ENCODE assay signal across 21 cellular contexts in genomic region chr12:122459211-122459610, GRCh38. TPM values are rescaled to one million over a fixed set of nuclear protein-coding genes. Genes with fewer than 3 reads are reported as not detected.
A peak's percentile ranks its signal among the peaks of the same experiment; 100 is the strongest.
DNase-seq lines count a peak whose midpoint lies in the region; ATAC-seq and TF ChIP-seq lines count a peak whose summit lies in the region.
"Had no signal": no experiment of that assay in that cellular context is flagged by ENCODE, and none has a peak within 500 bp of the region (broad histone marks: within the 10 kb centered on the region; RNA-seq: fewer than 3 reads in every experiment).

No MANE protein-coding gene starts in this region.

- H3K27me3 ChIP-seq in kidney epithelial cell (ENCODE audit: control insufficient read depth, insufficient read depth, low read length) (no peaks in the 10 kb centered on the region), sigmoid colon (no peaks in the 10 kb centered on the region)
- H3K27me3 ChIP-seq: SJSA1, vagina had no signal

- no peak for TF ChIP-seq EP300 in sigmoid colon (IDR thresholded peaks at IDR 0.05)

- H3K27me3 Mint-ChIP-seq in type B pancreatic cell, result no peaks in the 10 kb centered on the region
- H3K27me3 Mint-ChIP-seq: activated naive CD8-positive, alpha-beta T cell treated with anti-CD3 and anti-CD28 coated beads, Interleukin-2, amount 50 U/mL, for 24 hours had no signal

- H3K4me1 ChIP-seq in sigmoid colon, result no peaks in the 10 kb centered on the region
- H3K4me1 ChIP-seq: vagina had no signal

- no peaks in the 10 kb centered on the region for H3K36me3 ChIP-seq in kidney epithelial cell (ENCODE audit: control insufficient read depth, insufficient read depth, low read length)
- H3K36me3 ChIP-seq in sigmoid colon, result no peaks in the 10 kb centered on the region
- H3K36me3 ChIP-seq: SJSA1, vagina had no signal

- no peak overlapping the region for H3K27ac ChIP-seq in sigmoid colon
- H3K27ac ChIP-seq: SJSA1, vagina had no signal

- H3K27ac Mint-ChIP-seq in type B pancreatic cell, result no peak overlapping the region
- H3K27ac Mint-ChIP-seq: activated naive CD8-positive, alpha-beta T cell treated with anti-CD3 and anti-CD28 coated beads, Interleukin-2, amount 50 U/mL, for 24 hours; activated T-helper 2 cell treated with anti-CD3 and anti-CD28 coated beads, Interferon-gamma antibody, Interleukin-2, Interleukin-4, amounts not matched to agents 10 μg/mL and 5 μg/mL and 100 μg/mL, durations not matched to agents 14 hours and 24 hours and 36 hours; HFFc6; natural killer cell had no signal

- TF ChIP-seq CTCF in kidney epithelial cell (IDR thresholded peaks at IDR 0.05; ENCODE audit: insufficient read depth, low read length, poor library complexity, severe bottlenecking) (no peak), sigmoid colon (IDR thresholded peaks at IDR 0.05) (no peak), type B pancreatic cell (conservative IDR thresholded peaks at IDR 0.05) (no peak)

- DNase-seq in EH (ENCODE audit: low read depth) (peak; percentile 38), SHP77 (lab: John Stamatoyannopoulos, UW) (peak; percentile 26 to 68), kidney epithelial cell (ENCODE audit: low read depth) (peak; percentile 56), sigmoid colon (peak; percentile 20), type B pancreatic cell (ENCODE audit: extremely low spot score, unreplicated experiment) (no peak), GDM1 (lab: John Stamatoyannopoulos, UW) (no peak)
- DNase-seq: activated CD4-positive, alpha-beta T cell treated with anti-CD3 and anti-CD28 coated beads for 48 hours; activated naive CD8-positive, alpha-beta T cell treated with anti-CD3 and anti-CD28 coated beads, Interleukin-2, amount 50 U/mL, for 24 hours; effector memory CD4-positive, alpha-beta T cell; glutamatergic neuron; HFFc6; left colon; natural killer cell; NCI-H2081; T-helper 1 cell had no signal

- no peaks in the 10 kb centered on the region for H3K36me3 Mint-ChIP-seq in type B pancreatic cell
- H3K36me3 Mint-ChIP-seq: CD14-positive monocyte, natural killer cell had no signal

- no peak overlapping the region for H3K4me3 Mint-ChIP-seq in type B pancreatic cell
- H3K4me3 Mint-ChIP-seq: activated naive CD8-positive, alpha-beta T cell treated with anti-CD3 and anti-CD28 coated beads, Interleukin-2, amount 50 U/mL, for 24 hours; CD14-positive monocyte; HFFc6; natural killer cell had no signal

- WGBS in sigmoid colon, 2 donors, result 98% methylated on average over 2 of the region's 2 CpGs

- peaks cover 4% of the 10 kb centered on the region for H3K4me1 Mint-ChIP-seq in type B pancreatic cell (ENCODE audit: unreplicated experiment)

- H3K4me3 ChIP-seq in kidney epithelial cell (ENCODE audit: low read depth, low read length) (no peak overlapping the region), sigmoid colon (no peak overlapping the region)
- H3K4me3 ChIP-seq: SJSA1, vagina had no signal

- no peak for TF ChIP-seq POLR2A in sigmoid colon (IDR thresholded peaks at IDR 0.05)

- no peaks in the 10 kb centered on the region for H3K9me3 Mint-ChIP-seq in type B pancreatic cell
- H3K9me3 Mint-ChIP-seq: activated naive CD8-positive, alpha-beta T cell treated with anti-CD3 and anti-CD28 coated beads, Interleukin-2, amount 50 U/mL, for 24 hours; activated T-helper 2 cell treated with anti-CD3 and anti-CD28 coated beads, Interferon-gamma antibody, Interleukin-2, Interleukin-4, amounts not matched to agents 10 μg/mL and 5 μg/mL and 100 μg/mL, durations not matched to agents 14 hours and 24 hours and 36 hours; CD14-positive monocyte; HFFc6; natural killer cell had no signal

- no peaks in the 10 kb centered on the region for H3K9me3 ChIP-seq in sigmoid colon
- H3K9me3 ChIP-seq: SJSA1, vagina had no signal

- intact Hi-C loops in sigmoid colon (cut with DNase I), result no loop called here

- no peak for ATAC-seq in HG02884 (IDR thresholded peaks at IDR 0.05; ENCODE audit: unreplicated experiment)
- ATAC-seq in GM18498 (IDR thresholded peaks at IDR 0.05; ENCODE audit: unreplicated experiment), result no peak
- ATAC-seq: activated naive CD8-positive, alpha-beta T cell treated with anti-CD3 and anti-CD28 coated beads, Interleukin-2, amount 50 U/mL, for 24 hours; left colon; natural killer cell had no signal

RNA-seq across cellular contexts. Expression of gene CLIP1, which starts 36.7 kb away (rescaled TPM):
- 58.2 and 58.7 TPM in 2 replicates for total RNA-seq in kidney epithelial cell
- 100 to 1,000 TPM; 159 to 257 (median 196) TPM for total RNA-seq in sigmoid colon
- polyA plus RNA-seq in sigmoid colon, result 10 to 100 TPM; 16.8 to 20.1 (median 19.5) TPM
- total RNA-seq in type B pancreatic cell (ENCODE audit: low replicate concordance), result 59.1 and 119 TPM in 2 replicates

RNA-seq across cellular contexts. Expression of gene ZCCHC8, which starts 41.5 kb away (rescaled TPM):
- 23.4 and 25.3 TPM in 2 replicates for total RNA-seq in kidney epithelial cell
- total RNA-seq in sigmoid colon, result 10 to 100 TPM; 16.8 to 21.4 (median 20.7) TPM
- 10 to 100 TPM; 10.2 to 16.5 (median 10.2) TPM for polyA plus RNA-seq in sigmoid colon
- total RNA-seq in type B pancreatic cell (ENCODE audit: low replicate concordance), result 27.2 and 30.4 TPM in 2 replicates

Comparison
In these comparisons a context has a peak if more than half of its experiments do, and no peak if none do; other contexts are left out.
1. DNase-seq: peak in EH (single experiment), SHP77 (2 of 2), kidney epithelial cell (single experiment) and sigmoid colon (single experiment); none in type B pancreatic cell (single experiment) and GDM1 (single experiment).